1 cellular context compared by ENCODE assay signal in the genomic region with DNA sequence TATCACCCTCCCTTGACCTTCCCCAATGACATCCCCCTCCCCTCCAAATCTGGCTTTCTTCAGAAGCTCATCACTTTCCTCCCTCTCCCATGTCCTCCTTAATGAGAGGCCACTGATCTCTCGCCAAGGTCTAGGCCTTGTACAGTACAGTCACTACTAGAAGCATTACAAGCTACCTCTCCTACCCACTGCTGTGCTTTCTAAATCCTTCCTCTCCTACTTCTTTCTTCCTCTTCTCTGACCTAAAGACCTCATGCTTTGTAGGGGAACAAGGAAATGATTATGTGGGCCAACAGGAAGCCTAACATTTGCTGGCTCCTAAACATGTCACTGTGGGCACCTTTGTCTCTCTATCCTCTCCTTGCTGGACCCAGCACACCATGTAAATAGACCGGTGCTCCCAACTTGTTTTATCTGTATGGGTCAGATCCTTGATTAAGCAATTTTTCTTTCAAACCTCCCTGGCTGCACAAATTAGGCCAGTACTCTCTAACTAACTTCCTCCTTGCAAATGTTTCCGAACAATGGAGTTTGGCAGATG.
TF ChIP-seq lines count a peak whose summit lies in the region.

No MANE protein-coding gene starts in this region.

TF ChIP-seq in GM23338, 12 proteins besides CTCF, POLR2A, EP300 and RAD21 (continued from another document):
- TF ChIP-seq EZH2phosphoT487 (IDR thresholded peaks at IDR 0.05; ENCODE audit: unreplicated experiment): no peak
- no peak for TF ChIP-seq EZH2 (IDR thresholded peaks at IDR 0.05; ENCODE audit: low read depth, unreplicated experiment)
- no peak for TF ChIP-seq ZNF114 (CRISPR knock-in tag; IDR thresholded peaks at IDR 0.05)
- TF ChIP-seq, protein P1, sequence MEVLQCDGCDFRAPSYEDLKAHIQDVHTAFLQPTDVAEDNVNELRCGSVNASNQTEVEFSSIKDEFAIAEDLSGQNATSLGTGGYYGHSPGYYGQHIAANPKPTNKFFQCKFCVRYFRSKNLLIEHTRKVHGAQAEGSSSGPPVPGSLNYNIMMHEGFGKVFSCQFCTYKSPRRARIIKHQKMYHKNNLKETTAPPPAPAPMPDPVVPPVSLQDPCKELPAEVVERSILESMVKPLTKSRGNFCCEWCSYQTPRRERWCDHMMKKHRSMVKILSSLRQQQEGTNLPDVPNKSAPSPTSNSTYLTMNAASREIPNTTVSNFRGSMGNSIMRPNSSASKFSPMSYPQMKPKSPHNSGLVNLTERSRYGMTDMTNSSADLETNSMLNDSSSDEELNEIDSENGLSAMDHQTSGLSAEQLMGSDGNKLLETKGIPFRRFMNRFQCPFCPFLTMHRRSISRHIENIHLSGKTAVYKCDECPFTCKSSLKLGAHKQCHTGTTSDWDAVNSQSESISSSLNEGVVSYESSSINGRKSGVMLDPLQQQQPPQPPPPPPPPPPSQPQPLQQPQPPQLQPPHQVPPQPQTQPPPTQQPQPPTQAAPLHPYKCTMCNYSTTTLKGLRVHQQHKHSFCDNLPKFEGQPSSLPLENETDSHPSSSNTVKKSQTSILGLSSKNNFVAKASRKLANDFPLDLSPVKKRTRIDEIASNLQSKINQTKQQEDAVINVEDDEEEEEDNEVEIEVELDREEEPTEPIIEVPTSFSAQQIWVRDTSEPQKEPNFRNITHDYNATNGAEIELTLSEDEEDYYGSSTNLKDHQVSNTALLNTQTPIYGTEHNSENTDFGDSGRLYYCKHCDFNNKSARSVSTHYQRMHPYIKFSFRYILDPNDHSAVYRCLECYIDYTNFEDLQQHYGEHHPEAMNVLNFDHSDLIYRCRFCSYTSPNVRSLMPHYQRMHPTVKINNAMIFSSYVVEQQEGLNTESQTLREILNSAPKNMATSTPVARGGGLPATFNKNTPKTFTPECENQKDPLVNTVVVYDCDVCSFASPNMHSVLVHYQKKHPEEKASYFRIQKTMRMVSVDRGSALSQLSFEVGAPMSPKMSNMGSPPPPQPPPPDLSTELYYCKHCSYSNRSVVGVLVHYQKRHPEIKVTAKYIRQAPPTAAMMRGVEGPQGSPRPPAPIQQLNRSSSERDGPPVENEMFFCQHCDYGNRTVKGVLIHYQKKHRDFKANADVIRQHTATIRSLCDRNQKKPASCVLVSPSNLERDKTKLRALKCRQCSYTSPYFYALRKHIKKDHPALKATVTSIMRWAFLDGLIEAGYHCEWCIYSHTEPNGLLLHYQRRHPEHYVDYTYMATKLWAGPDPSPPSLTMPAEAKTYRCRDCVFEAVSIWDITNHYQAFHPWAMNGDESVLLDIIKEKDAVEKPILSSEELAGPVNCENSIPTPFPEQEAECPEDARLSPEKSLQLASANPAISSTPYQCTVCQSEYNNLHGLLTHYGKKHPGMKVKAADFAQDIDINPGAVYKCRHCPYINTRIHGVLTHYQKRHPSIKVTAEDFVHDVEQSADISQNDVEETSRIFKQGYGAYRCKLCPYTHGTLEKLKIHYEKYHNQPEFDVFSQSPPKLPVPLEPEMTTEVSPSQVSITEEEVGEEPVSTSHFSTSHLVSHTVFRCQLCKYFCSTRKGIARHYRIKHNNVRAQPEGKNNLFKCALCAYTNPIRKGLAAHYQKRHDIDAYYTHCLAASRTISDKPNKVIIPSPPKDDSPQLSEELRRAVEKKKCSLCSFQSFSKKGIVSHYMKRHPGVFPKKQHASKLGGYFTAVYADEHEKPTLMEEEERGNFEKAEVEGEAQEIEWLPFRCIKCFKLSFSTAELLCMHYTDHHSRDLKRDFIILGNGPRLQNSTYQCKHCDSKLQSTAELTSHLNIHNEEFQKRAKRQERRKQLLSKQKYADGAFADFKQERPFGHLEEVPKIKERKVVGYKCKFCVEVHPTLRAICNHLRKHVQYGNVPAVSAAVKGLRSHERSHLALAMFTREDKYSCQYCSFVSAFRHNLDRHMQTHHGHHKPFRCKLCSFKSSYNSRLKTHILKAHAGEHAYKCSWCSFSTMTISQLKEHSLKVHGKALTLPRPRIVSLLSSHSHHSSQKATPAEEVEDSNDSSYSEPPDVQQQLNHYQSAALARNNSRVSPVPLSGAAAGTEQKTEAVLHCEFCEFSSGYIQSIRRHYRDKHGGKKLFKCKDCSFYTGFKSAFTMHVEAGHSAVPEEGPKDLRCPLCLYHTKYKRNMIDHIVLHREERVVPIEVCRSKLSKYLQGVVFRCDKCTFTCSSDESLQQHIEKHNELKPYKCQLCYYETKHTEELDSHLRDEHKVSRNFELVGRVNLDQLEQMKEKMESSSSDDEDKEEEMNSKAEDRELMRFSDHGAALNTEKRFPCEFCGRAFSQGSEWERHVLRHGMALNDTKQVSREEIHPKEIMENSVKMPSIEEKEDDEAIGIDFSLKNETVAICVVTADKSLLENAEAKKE (CRISPR knock-in tag; IDR thresholded peaks at IDR 0.05): no peak
- no peak for TF ChIP-seq JUNB (IDR thresholded peaks at IDR 0.05; ENCODE audit: unreplicated experiment)
- TF ChIP-seq ZNF331 (CRISPR knock-in tag; IDR thresholded peaks at IDR 0.05; ENCODE audit: low read depth): no peak
- TF ChIP-seq, protein P2, sequence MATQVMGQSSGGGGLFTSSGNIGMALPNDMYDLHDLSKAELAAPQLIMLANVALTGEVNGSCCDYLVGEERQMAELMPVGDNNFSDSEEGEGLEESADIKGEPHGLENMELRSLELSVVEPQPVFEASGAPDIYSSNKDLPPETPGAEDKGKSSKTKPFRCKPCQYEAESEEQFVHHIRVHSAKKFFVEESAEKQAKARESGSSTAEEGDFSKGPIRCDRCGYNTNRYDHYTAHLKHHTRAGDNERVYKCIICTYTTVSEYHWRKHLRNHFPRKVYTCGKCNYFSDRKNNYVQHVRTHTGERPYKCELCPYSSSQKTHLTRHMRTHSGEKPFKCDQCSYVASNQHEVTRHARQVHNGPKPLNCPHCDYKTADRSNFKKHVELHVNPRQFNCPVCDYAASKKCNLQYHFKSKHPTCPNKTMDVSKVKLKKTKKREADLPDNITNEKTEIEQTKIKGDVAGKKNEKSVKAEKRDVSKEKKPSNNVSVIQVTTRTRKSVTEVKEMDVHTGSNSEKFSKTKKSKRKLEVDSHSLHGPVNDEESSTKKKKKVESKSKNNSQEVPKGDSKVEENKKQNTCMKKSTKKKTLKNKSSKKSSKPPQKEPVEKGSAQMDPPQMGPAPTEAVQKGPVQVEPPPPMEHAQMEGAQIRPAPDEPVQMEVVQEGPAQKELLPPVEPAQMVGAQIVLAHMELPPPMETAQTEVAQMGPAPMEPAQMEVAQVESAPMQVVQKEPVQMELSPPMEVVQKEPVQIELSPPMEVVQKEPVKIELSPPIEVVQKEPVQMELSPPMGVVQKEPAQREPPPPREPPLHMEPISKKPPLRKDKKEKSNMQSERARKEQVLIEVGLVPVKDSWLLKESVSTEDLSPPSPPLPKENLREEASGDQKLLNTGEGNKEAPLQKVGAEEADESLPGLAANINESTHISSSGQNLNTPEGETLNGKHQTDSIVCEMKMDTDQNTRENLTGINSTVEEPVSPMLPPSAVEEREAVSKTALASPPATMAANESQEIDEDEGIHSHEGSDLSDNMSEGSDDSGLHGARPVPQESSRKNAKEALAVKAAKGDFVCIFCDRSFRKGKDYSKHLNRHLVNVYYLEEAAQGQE (IDR thresholded peaks at IDR 0.05; ENCODE audit: unreplicated experiment): no peak
- TF ChIP-seq CREB1 (CRISPR knock-in tag; IDR thresholded peaks at IDR 0.05; ENCODE audit: low read depth): no peak
